8 cellular contexts compared by ENCODE assay signal in genomic region chr6:27902335-27903314, GRCh38. TPM values are rescaled to one million over a fixed set of nuclear protein-coding genes. Genes with fewer than 3 reads are reported as not detected.
A peak's percentile ranks its signal among the peaks of the same experiment; 100 is the strongest.
DNase-seq lines count a peak whose midpoint lies in the region; ATAC-seq and TF ChIP-seq lines count a peak whose summit lies in the region.

No MANE protein-coding gene starts in this region.

- ATAC-seq in HG02623 (IDR thresholded peaks at IDR 0.05; ENCODE audit: unreplicated experiment) (peak; percentile 69), T-helper 17 cell (peak; percentile 88), right cardiac atrium (peak; percentile 95 to 96)

- intact Hi-C loops in right cardiac atrium (cut with DNase I) = loop anchor here in 1 of 4 donors (10.0 kb wide), 1 partner anchor 398 kb away; no protein-coding TSS in a partner anchor
- intact Hi-C loops in vagina (cut with DNase I) = loop anchor here (5.0 kb wide), 1 partner anchor 725 kb away; no protein-coding TSS in a partner anchor

- no peaks in the 10 kb centered on the region for H3K9me3 ChIP-seq in T-helper 17 cell (ENCODE audit: control insufficient read depth, low read length, poor library complexity, severe bottlenecking)
- H3K9me3 ChIP-seq in right cardiac atrium (ENCODE audit: control insufficient read depth, low read length) = no peaks in the 10 kb centered on the region
- H3K9me3 ChIP-seq in vagina = no peaks in the 10 kb centered on the region

- peaks cover 6% of the 10 kb centered on the region for H3K36me3 Mint-ChIP-seq in T-helper 17 cell (ENCODE audit: low read depth)

- H3K27me3 ChIP-seq in right cardiac atrium (ENCODE audit: control insufficient read depth, insufficient read depth) (no peaks in the 10 kb centered on the region), vagina (no peaks in the 10 kb centered on the region)

- H3K27me3 Mint-ChIP-seq in T-helper 17 cell = peaks cover 13% of the 10 kb centered on the region

- H3K4me3 Mint-ChIP-seq in T-helper 17 cell = peak overlapping the region; percentile 93

- H3K4me1 ChIP-seq in right cardiac atrium (ENCODE audit: control insufficient read depth, insufficient read depth, low read length) = no peaks in the 10 kb centered on the region
- peaks cover 6% of the 10 kb centered on the region for H3K4me1 ChIP-seq in vagina

- peak overlapping the region; percentile 99 for H3K27ac Mint-ChIP-seq in T-helper 17 cell

- H3K27ac ChIP-seq in angular gyrus (ENCODE audit: low read depth, low read length) (peak overlapping the region; percentile 94), right cardiac atrium (ENCODE audit: low read length) (peak overlapping the region; percentile 60), vagina (peak overlapping the region; percentile 71)

- no peak for TF ChIP-seq POLR2A in vagina (IDR thresholded peaks at IDR 0.05)

- TF ChIP-seq CTCF in GM10266 (IDR thresholded peaks at IDR 0.05; ENCODE audit: control insufficient read depth, insufficient read depth, low read depth, missing control alignments) (no peak), vagina (IDR thresholded peaks at IDR 0.05) (no peak)

- under 1% methylated on average over 38 of the region's 38 CpGs for WGBS in right cardiac atrium

- H3K36me3 ChIP-seq in vagina = no peaks in the 10 kb centered on the region

- H3K4me3 ChIP-seq in right cardiac atrium (ENCODE audit: low read length) (peak overlapping the region; percentile 58), vagina (peak overlapping the region; percentile 48 to 54)

- peaks cover 11% of the 10 kb centered on the region for H3K4me1 Mint-ChIP-seq in T-helper 17 cell

- DNase-seq in GM10266 (ENCODE audit: extremely low spot score) (peak; percentile 47), NCI-H128 (lab: John Stamatoyannopoulos, UW; ENCODE audit: unreplicated experiment) (peak; percentile 66), T-helper 17 cell (peak; percentile 64 to 86 (median 75)), right cardiac atrium (peak; percentile 73 to 89 (median 87)), putamen (ENCODE audit: low spot score) (peak; percentile 91), vagina (ENCODE audit: extremely low spot score in 2 of 2) (no peak)

RNA-seq across cellular contexts. Expression of gene OR2B2, which starts 9.6 kb away (rescaled TPM):
- not detected for total RNA-seq in T-helper 17 cell
- total RNA-seq in right cardiac atrium = not detected
- not detected for polyA plus RNA-seq in right cardiac atrium
- total RNA-seq in vagina = not detected

RNA-seq across cellular contexts. Expression of gene OR2B6, which starts 54.4 kb away (rescaled TPM):
- total RNA-seq in T-helper 17 cell = under 1 TPM in 1 of 2 donors, not detected in 1; 0.50 TPM
- not detected for total RNA-seq in right cardiac atrium
- polyA plus RNA-seq in right cardiac atrium = not detected
- total RNA-seq in vagina = not detected

Comparison
In these comparisons a context has a peak if more than half of its experiments do, and no peak if none do; other contexts are left out.
1. DNase-seq: peak in GM10266 (single experiment), NCI-H128 (single experiment), T-helper 17 cell (3 of 3), right cardiac atrium (3 of 3) and putamen (single experiment); none in vagina (0 of 2).
2. Peak in every context shown above with its lines, with median percentiles within 50 percentile points of each other: ATAC-seq and H3K27ac ChIP-seq.